ENCODE assay signal across 24 cellular contexts in genomic region chr2:232113821-232114220, GRCh38.
DNase-seq lines count a peak whose midpoint lies in the region; ATAC-seq and TF ChIP-seq lines count a peak whose summit lies in the region.
"Had no signal": no experiment of that assay in that cellular context is flagged by ENCODE, and none has a peak within 500 bp of the region (broad histone marks: within the 10 kb centered on the region; RNA-seq: fewer than 3 reads in every experiment).

No MANE protein-coding gene starts in this region.

- H3K4me3 ChIP-seq in NB4 (ENCODE audit: low read depth, low read length) (no peak overlapping the region), brain microvascular endothelial cell (ENCODE audit: low read depth, low read length) (no peak overlapping the region)
- H3K4me3 ChIP-seq: heart right ventricle, Peyer's patch, SJSA1, upper lobe of right lung had no signal

- no peaks in the 10 kb centered on the region for H3K27me3 ChIP-seq in brain microvascular endothelial cell (replicated peaks)
- H3K27me3 ChIP-seq: heart right ventricle, Peyer's patch, SJSA1, upper lobe of right lung had no signal

- peaks cover 3% of the 10 kb centered on the region for H3K9me3 Mint-ChIP-seq in stimulated activated naive CD8-positive, alpha-beta T cell treated with anti-CD3 and anti-CD28 coated beads, Interleukin-15, Interleukin-2, amounts not matched to agents 100 ng/mL and 50 ng/mL, for 24 hours

- DNase-seq in stimulated activated naive CD8-positive, alpha-beta T cell treated with anti-CD3 and anti-CD28 coated beads, Interleukin-15, Interleukin-2, amounts not matched to agents 100 U/mL and 50 U/mL, for 24 hours = no peak
- DNase-seq in NB4 (ENCODE audit: low read depth) (peak; percentile 61), brain microvascular endothelial cell (peak; percentile 81), NCI-H2081 treated with DMSO at 0.1 percent for 48 hours (lab: John Stamatoyannopoulos, UW) (no peak), NCI-H146 (lab: John Stamatoyannopoulos, UW) (no peak)
- no peak for DNase-seq in effector CD4-positive, alpha-beta T cell
- no peak for DNase-seq in stimulated activated naive CD4-positive, alpha-beta T cell treated with Interleukin-2 at 50 U/mL for 16 hours (lab: John Stamatoyannopoulos, UW)
- DNase-seq: activated naive CD4-positive, alpha-beta T cell; activated T-cell treated with anti-CD3 and anti-CD28 coated beads, Interleukin-2, amount 50 U/mL, for 1 hour; amygdala; HCEC 1CT; heart right ventricle; Karpas-422; naive thymus-derived CD8-positive, alpha-beta T cell; NCI-H1105 treated with DMSO at 0.1 percent for 48 hours; NCI-H2107; NCI-H510A; Peyer's patch; right cardiac atrium; stimulated activated CD4-positive, alpha-beta T cell treated with anti-CD3 and anti-CD28 coated beads, Interleukin-12 subunit alpha, Interleukin-12 subunit beta, amount 100 ng/mL, for 4 hours; upper lobe of right lung had no signal

- peak overlapping the region; percentile 27 for H3K27ac Mint-ChIP-seq in stimulated activated naive CD8-positive, alpha-beta T cell treated with anti-CD3 and anti-CD28 coated beads, Interleukin-15, Interleukin-2, amounts not matched to agents 100 ng/mL and 50 ng/mL, for 24 hours
- H3K27ac Mint-ChIP-seq: CD14-positive monocyte had no signal

- peaks cover 28% of the 10 kb centered on the region for H3K36me3 Mint-ChIP-seq in stimulated activated naive CD8-positive, alpha-beta T cell treated with anti-CD3 and anti-CD28 coated beads, Interleukin-15, Interleukin-2, amounts not matched to agents 100 ng/mL and 50 ng/mL, for 24 hours (ENCODE audit: low read depth)

- no peak overlapping the region for H3K4me3 Mint-ChIP-seq in stimulated activated naive CD8-positive, alpha-beta T cell treated with anti-CD3 and anti-CD28 coated beads, Interleukin-15, Interleukin-2, amounts not matched to agents 100 ng/mL and 50 ng/mL, for 24 hours
- H3K4me3 Mint-ChIP-seq: CD14-positive monocyte; naive thymus-derived CD8-positive, alpha-beta T cell had no signal

- in situ Hi-C loops in brain microvascular endothelial cell (cut with HindIII; ENCODE audit: low pct_ligation_motif_present, low sequenced_read_pairs) = no loop called here

- no peak for TF ChIP-seq POLR2A in NB4 (IDR thresholded peaks at IDR 0.05; ENCODE audit: extremely low read depth, insufficient read length)

- H3K36me3 ChIP-seq in brain microvascular endothelial cell (replicated peaks) = no peaks in the 10 kb centered on the region
- H3K36me3 ChIP-seq: heart right ventricle, Peyer's patch, SJSA1, upper lobe of right lung had no signal

- H3K27me3 Mint-ChIP-seq in stimulated activated naive CD8-positive, alpha-beta T cell treated with anti-CD3 and anti-CD28 coated beads, Interleukin-15, Interleukin-2, amounts not matched to agents 100 ng/mL and 50 ng/mL, for 24 hours = no peaks in the 10 kb centered on the region
- H3K27me3 Mint-ChIP-seq: naive thymus-derived CD8-positive, alpha-beta T cell had no signal

- H3K4me1 Mint-ChIP-seq in stimulated activated naive CD8-positive, alpha-beta T cell treated with anti-CD3 and anti-CD28 coated beads, Interleukin-15, Interleukin-2, amounts not matched to agents 100 ng/mL and 50 ng/mL, for 24 hours (ENCODE audit: low read depth) = peaks cover 15% of the 10 kb centered on the region
- H3K4me1 Mint-ChIP-seq: CD14-positive monocyte had no signal

- ATAC-seq in stimulated activated naive CD8-positive, alpha-beta T cell treated with anti-CD3 and anti-CD28 coated beads, Interleukin-15, Interleukin-2, amounts not matched to agents 100 U/mL and 50 U/mL, for 24 hours = no peak
- ATAC-seq: heart right ventricle; naive thymus-derived CD8-positive, alpha-beta T cell; right cardiac atrium; upper lobe of right lung had no signal

- no peak for TF ChIP-seq CTCF in NB4 (IDR thresholded peaks at IDR 0.05; ENCODE audit: low read depth, low read length)
- TF ChIP-seq CTCF in brain microvascular endothelial cell (IDR thresholded peaks at IDR 0.05; ENCODE audit: low read depth, low read length, missing control alignments) = no peak

- H3K27ac ChIP-seq in brain microvascular endothelial cell = no peak overlapping the region
- H3K27ac ChIP-seq: heart right ventricle, Peyer's patch, SJSA1, upper lobe of right lung had no signal

Comparison
In these comparisons a context has a peak if more than half of its experiments do, and no peak if none do; other contexts are left out.
1. DNase-seq: peak in NB4 (single experiment) and brain microvascular endothelial cell (single experiment); none in stimulated activated naive CD8-positive, alpha-beta T cell treated with anti-CD3 and anti-CD28 coated beads, Interleukin-15, Interleukin-2, amounts not matched to agents 100 U/mL and 50 U/mL, for 24 hours (single experiment), effector CD4-positive, alpha-beta T cell (single experiment), NCI-H2081 treated with DMSO at 0.1 percent for 48 hours (single experiment), stimulated activated naive CD4-positive, alpha-beta T cell treated with Interleukin-2 at 50 U/mL for 16 hours (single experiment) and NCI-H146 (single experiment).